ENCODE assay signal across 2 cellular contexts in the genomic region with DNA sequence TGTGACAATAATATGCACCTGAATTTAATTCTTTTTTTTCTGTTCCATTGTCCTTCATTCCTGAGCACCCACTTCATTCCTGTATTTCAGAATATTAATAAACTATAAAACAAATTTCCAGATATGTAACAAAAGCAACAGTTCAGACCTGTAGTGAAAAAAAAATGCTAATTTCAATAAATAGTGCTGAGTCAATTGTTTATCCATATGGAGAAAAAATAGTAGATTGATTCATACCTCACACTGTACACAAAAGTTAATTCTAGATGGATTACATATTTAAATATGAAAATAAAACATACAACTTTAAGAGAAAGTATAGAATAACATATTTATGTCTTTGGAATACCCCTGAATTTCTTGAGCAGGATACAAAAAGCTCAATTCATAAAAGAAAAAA.
TF ChIP-seq lines count a peak whose summit lies in the region.

No MANE protein-coding gene starts in this region.

TF ChIP-seq in IMR-90, 13 proteins besides CTCF, POLR2A, EP300 and RAD21:
- peak; percentile 39; the same call in 1 of the 2 replicates for TF ChIP-seq MAFK (IDR thresholded peaks at IDR 0.05; ENCODE audit: low read depth, low read length)
- TF ChIP-seq, protein P1, sequence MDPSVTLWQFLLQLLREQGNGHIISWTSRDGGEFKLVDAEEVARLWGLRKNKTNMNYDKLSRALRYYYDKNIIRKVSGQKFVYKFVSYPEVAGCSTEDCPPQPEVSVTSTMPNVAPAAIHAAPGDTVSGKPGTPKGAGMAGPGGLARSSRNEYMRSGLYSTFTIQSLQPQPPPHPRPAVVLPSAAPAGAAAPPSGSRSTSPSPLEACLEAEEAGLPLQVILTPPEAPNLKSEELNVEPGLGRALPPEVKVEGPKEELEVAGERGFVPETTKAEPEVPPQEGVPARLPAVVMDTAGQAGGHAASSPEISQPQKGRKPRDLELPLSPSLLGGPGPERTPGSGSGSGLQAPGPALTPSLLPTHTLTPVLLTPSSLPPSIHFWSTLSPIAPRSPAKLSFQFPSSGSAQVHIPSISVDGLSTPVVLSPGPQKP (IDR thresholded peaks at IDR 0.05; ENCODE audit: borderline replicate concordance, low read depth, low read length), result no peak

TF ChIP-seq in K562, 482 proteins besides CTCF, POLR2A, EP300 and RAD21:
- TF ChIP-seq C11orf30 (IDR thresholded peaks at IDR 0.05; ENCODE audit: low read depth), result 0 out of 2 replicates have a peak, but pooled peaks have one; percentile 16
- peak; percentile 66 for TF ChIP-seq ZNF316 (IDR thresholded peaks at IDR 0.05)
- TF ChIP-seq, protein P2, sequence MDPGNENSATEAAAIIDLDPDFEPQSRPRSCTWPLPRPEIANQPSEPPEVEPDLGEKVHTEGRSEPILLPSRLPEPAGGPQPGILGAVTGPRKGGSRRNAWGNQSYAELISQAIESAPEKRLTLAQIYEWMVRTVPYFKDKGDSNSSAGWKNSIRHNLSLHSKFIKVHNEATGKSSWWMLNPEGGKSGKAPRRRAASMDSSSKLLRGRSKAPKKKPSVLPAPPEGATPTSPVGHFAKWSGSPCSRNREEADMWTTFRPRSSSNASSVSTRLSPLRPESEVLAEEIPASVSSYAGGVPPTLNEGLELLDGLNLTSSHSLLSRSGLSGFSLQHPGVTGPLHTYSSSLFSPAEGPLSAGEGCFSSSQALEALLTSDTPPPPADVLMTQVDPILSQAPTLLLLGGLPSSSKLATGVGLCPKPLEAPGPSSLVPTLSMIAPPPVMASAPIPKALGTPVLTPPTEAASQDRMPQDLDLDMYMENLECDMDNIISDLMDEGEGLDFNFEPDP (CRISPR knock-in tag; IDR thresholded peaks at IDR 0.05), result no peak
